Comparison of ENCODE assay signal across 33 cellular contexts in genomic region chr7:79130715-79131114, GRCh38.
"Had no signal": no experiment of that assay in that cellular context is flagged by ENCODE, and none has a peak within 500 bp of the region (broad histone marks: within the 10 kb centered on the region; RNA-seq: fewer than 3 reads in every experiment).

No MANE protein-coding gene starts in this region.

- H3K27me3 ChIP-seq: adrenal gland, body of pancreas, brain microvascular endothelial cell, breast epithelium had no signal

- H3K36me3 ChIP-seq: adrenal gland, brain microvascular endothelial cell, breast epithelium had no signal

- H3K9me3 ChIP-seq: adrenal gland, body of pancreas, breast epithelium had no signal

- H3K27ac ChIP-seq: adrenal gland, body of pancreas, brain microvascular endothelial cell, breast epithelium, VCaP had no signal

- H3K4me1 ChIP-seq: adrenal gland, body of pancreas, breast epithelium had no signal

- ATAC-seq: activated CD8-positive, alpha-beta T cell treated with anti-CD3 and anti-CD28 coated beads for 36 hours; activated naive CD4-positive, alpha-beta T cell treated with anti-CD3 and anti-CD28 coated beads, Interleukin-2, amount 50 U/mL, for 72 hours; activated T-cell treated with anti-CD3 and anti-CD28 coated beads, Interleukin-2, amount 50 U/mL, for 4 hours; activated T-cell treated with anti-CD3 and anti-CD28 coated beads, Interleukin-2, amount 50 U/mL, for 72 hours; activated T-helper 17 cell treated with anti-CD3 and anti-CD28 coated beads, Interleukin-2, amount 50 U/mL, for 72 hours; body of pancreas had no signal

- FAIRE-seq: astrocyte, TTC549 had no signal

- DNase-seq: activated B cell treated with CpG ODN at 0.5 μM for 24 hours; activated CD4-positive, alpha-beta memory T cell treated with anti-CD3 and anti-CD28 coated beads for 36 hours; activated CD4-positive, alpha-beta T cell treated with anti-CD3 and anti-CD28 coated beads for 4 hours; activated CD4-positive, alpha-beta T cell treated with anti-CD3 and anti-CD28 coated beads, Interleukin-2, amount 10 ng/mL, durations not matched to agents 24 days and 14 days; activated CD4-positive, alpha-beta T cell treated with anti-CD3 and anti-CD28 coated beads, Interleukin-2, amount 50 U/mL, for 1 hour; activated CD4-positive, alpha-beta T cell treated with anti-CD3 and anti-CD28 coated beads, Interleukin-2, amount 50 U/mL, for 4 hours; activated CD4-positive, CD25-positive, alpha-beta regulatory T cell treated with anti-CD3 and anti-CD28 coated beads, Interleukin-2, amount 50 U/mL, for 72 hours; activated CD8-positive, alpha-beta memory T cell treated with anti-CD3 and anti-CD28 coated beads, Interleukin-2, amount 50 U/mL, for 4 hours; activated CD8-positive, alpha-beta T cell treated with anti-CD3 and anti-CD28 coated beads for 36 hours; activated effector memory CD4-positive, alpha-beta T cell treated with anti-CD3 and anti-CD28 coated beads, Interleukin-2, amount 50 U/mL, for 16 hours; activated gamma-delta T cell treated with Interleukin-2 at 50 U/mL for 16 hours; activated naive CD4-positive, alpha-beta T cell; activated naive CD4-positive, alpha-beta T cell treated with anti-CD3 and anti-CD28 coated beads for 36 hours; activated naive CD4-positive, alpha-beta T cell treated with anti-CD3 and anti-CD28 coated beads, Interleukin-2, amount 50 U/mL, for 16 hours; activated naive CD8-positive, alpha-beta T cell treated with anti-CD3 and anti-CD28 coated beads for 36 hours; activated T-cell treated with anti-CD3 and anti-CD28 coated beads for 4 hours; activated T-cell treated with anti-CD3 and anti-CD28 coated beads, Interleukin-2, amount 50 U/mL, for 1 hour; activated T-cell treated with anti-CD3 and anti-CD28 coated beads, Interleukin-2, amount 50 U/mL, for 4 hours; activated T-cell treated with anti-CD3 and anti-CD28 coated beads, Interleukin-2, amount 50 U/mL, for 72 hours; adrenal gland; amniotic stem cell; aorta; body of pancreas; brain microvascular endothelial cell; central memory CD4-positive, alpha-beta T cell; T-helper 2 cell; T-helper 9 cell had no signal

- H3K4me3 ChIP-seq: adrenal gland, body of pancreas, breast epithelium had no signal
